31 cellular contexts compared by ENCODE assay signal in the genomic region with DNA sequence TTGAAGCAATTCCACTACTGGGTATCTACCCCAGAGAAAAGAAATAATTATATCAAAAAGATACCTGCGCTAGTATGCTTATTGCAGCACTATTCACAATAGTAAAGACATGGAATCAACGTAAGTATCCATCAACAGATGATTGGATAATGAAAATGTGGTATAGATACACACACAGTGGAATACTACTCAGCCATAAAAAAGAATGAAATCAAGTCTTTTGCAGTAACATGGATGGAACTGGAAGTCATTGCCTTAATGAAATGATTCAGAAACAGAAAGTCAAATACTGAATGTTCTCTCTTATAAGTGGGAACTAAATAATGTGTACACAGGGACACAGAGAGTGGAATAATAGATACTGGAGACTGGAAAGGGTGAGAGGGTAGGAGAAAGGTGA.
"Had no signal": no experiment of that assay in that cellular context is flagged by ENCODE, and none has a peak within 500 bp of the region (broad histone marks: within the 10 kb centered on the region; RNA-seq: fewer than 3 reads in every experiment).

No MANE protein-coding gene starts in this region.

- DNase-seq: Kasumi-1, MG63, MM.1S, MV-4-11, NCI-H1048, NCI-H1092, NCI-H1092 treated with DMSO at 0.1 percent for 48 hours, NCI-H1105, NCI-H1105 treated with DMSO at 0.1 percent for 48 hours, NCI-H1417 treated with DMSO at 0.1 percent for 48 hours, NCI-H1436, NCI-H1436 treated with DMSO at 0.1 percent for 48 hours, NCI-H146, NCI-H1694, NCI-H1694 treated with DMSO at 0.1 percent for 48 hours, NCI-H187, NCI-H187 treated with DMSO at 0.1 percent for 48 hours, NCI-H1930, NCI-H2029, NCI-H2029 treated with DMSO at 0.1 percent for 48 hours, NCI-H2081 treated with DMSO at 0.1 percent for 48 hours, NCI-H2107, NCI-H2171, NCI-H2171 treated with DMSO at 0.1 percent for 48 hours, NCI-H2227 treated with DMSO at 0.1 percent for 48 hours, NCI-H226, NCI-H345, NCI-H446, NCI-H446 treated with DMSO at 0.1 percent for 48 hours, NCI-H510A, NCI-H510A treated with DMSO at 0.1 percent for 48 hours had no signal

- H3K4me3 ChIP-seq: MG63 had no signal

- H3K27me3 ChIP-seq: MG63 had no signal

- H3K9me3 ChIP-seq: MG63 had no signal

- H3K36me3 ChIP-seq: MG63 had no signal
